In genomic region chr15:66899555-66900350, GRCh38 we compare ENCODE assay signal across 1 cellular context.
TF ChIP-seq lines count a peak whose summit lies in the region.

No MANE protein-coding gene starts in this region.

TF ChIP-seq in IMR-90, 13 proteins besides CTCF, POLR2A, EP300 and RAD21:
- TF ChIP-seq BHLHE40 (IDR thresholded peaks at IDR 0.05; ENCODE audit: low read depth, low read length) = no peak
- TF ChIP-seq FOS (IDR thresholded peaks at IDR 0.05; ENCODE audit: low read depth, low read length) = no peak
- no peak for TF ChIP-seq MAFK (IDR thresholded peaks at IDR 0.05; ENCODE audit: low read depth, low read length)
- TF ChIP-seq SMC3 (IDR thresholded peaks at IDR 0.05; ENCODE audit: low read depth, low read length) = no peak
- TF ChIP-seq CEBPB (IDR thresholded peaks at IDR 0.05; ENCODE audit: low read depth, low read length) = 0 out of 2 replicates have a peak, but pooled peaks have one; percentile 30
- no peak for TF ChIP-seq NFE2L2 (IDR thresholded peaks at IDR 0.05; ENCODE audit: low read depth, low read length)
